Comparison of ENCODE assay signal across 17 cellular contexts in genomic region chr6:168571268-168571667, GRCh38.
"Had no signal": no experiment of that assay in that cellular context is flagged by ENCODE, and none has a peak within 500 bp of the region (broad histone marks: within the 10 kb centered on the region; RNA-seq: fewer than 3 reads in every experiment).

No MANE protein-coding gene starts in this region.

- H3K9me3 Mint-ChIP-seq: mesothelial cell of epicardium had no signal

- H3K4me1 ChIP-seq: foreskin keratinocyte, left lung had no signal

- H3K4me3 ChIP-seq: coronary artery, dorsolateral prefrontal cortex, esophagus muscularis mucosa, gastroesophageal sphincter, heart left ventricle, left lung, lower lobe of right lung, mucosa of descending colon had no signal

- H3K9me3 ChIP-seq: esophagus muscularis mucosa, gastroesophageal sphincter, heart left ventricle, left lung, lower lobe of right lung, mucosa of descending colon had no signal

- H3K27me3 ChIP-seq: esophagus muscularis mucosa, foreskin keratinocyte, gastroesophageal sphincter, heart left ventricle had no signal

- H3K36me3 Mint-ChIP-seq: mesothelial cell of epicardium had no signal

- DNase-seq: dermis blood vessel endothelial cell; dorsolateral prefrontal cortex; effector CD4-positive, alpha-beta T cell; effector memory CD4-positive, alpha-beta T cell; foreskin keratinocyte; heart left ventricle; hippocampal formation; left cardiac atrium; left lung; left ventricle myocardium superior; lower lobe of right lung; mesenchymal stem cell; mucosa of descending colon had no signal

- H3K4me3 Mint-ChIP-seq: mesothelial cell of epicardium had no signal

- H3K27ac Mint-ChIP-seq: mesothelial cell of epicardium had no signal

- H3K27ac ChIP-seq: coronary artery, dorsolateral prefrontal cortex, esophagus muscularis mucosa, foreskin keratinocyte, gastroesophageal sphincter, heart left ventricle, left lung, lower lobe of right lung had no signal

- H3K36me3 ChIP-seq: esophagus muscularis mucosa, gastroesophageal sphincter, heart left ventricle, left lung, lower lobe of right lung had no signal

- ATAC-seq: foreskin keratinocyte, gastroesophageal sphincter, heart left ventricle, left cardiac atrium, left lung, left ventricle myocardium superior, lower lobe of right lung, mucosa of descending colon had no signal
